18 cellular contexts compared by ENCODE assay signal in genomic region chr4:131192318-131192717, GRCh38.
DNase-seq lines count a peak whose midpoint lies in the region; ATAC-seq, FAIRE-seq and TF ChIP-seq lines count a peak whose summit lies in the region.
"Had no signal": no experiment of that assay in that cellular context is flagged by ENCODE, and none has a peak within 500 bp of the region (broad histone marks: within the 10 kb centered on the region; RNA-seq: fewer than 3 reads in every experiment).

No MANE protein-coding gene starts in this region.

- no peak overlapping the region for H3K4me3 Mint-ChIP-seq in nephron progenitor cell
- H3K4me3 Mint-ChIP-seq in WTC11, result no peak overlapping the region
- H3K4me3 Mint-ChIP-seq: CD4-positive, alpha-beta memory T cell; GM23338 had no signal

- TF ChIP-seq RAD21 in K562 (CRISPR knock-in tag; conservative IDR thresholded peaks at IDR 0.05 in 1 of 2, IDR thresholded peaks at IDR 0.05 in 1 of 2), result no peak
- TF ChIP-seq RAD21 in H1 (IDR thresholded peaks at IDR 0.05 in 1 of 2, conservative IDR thresholded peaks at IDR 0.05 in 1 of 2; ENCODE audit: low read depth in 2 of 2, low read length in 2 of 2), result no peak

- no peak overlapping the region for H3K27ac ChIP-seq in K562 (ENCODE audit: extremely low read depth, low read depth, low read length)
- H3K27ac ChIP-seq in H1 (ENCODE audit: low read depth, low read length), result no peak overlapping the region

- no peak overlapping the region for H2BK120ac ChIP-seq in H1 (replicated peaks; ENCODE audit: low read depth, low read length)

- TF ChIP-seq POLR2A in K562 (conservative IDR thresholded peaks at IDR 0.05) (no peak), H1 (IDR thresholded peaks at IDR 0.05; ENCODE audit: control extremely low read depth in 1 of 2, low read depth in 2 of 2, low read length in 2 of 2) (no peak)

- CTCF ChIA-PET in K562 (lab: Yijun Ruan, JAX; ENCODE audit: low intra/inter-chr PET ratio), result no interaction called here
- CTCF ChIA-PET in H1 (lab: Charles Lee; ENCODE audit: partially characterized antibody), result no interaction called here
- CTCF ChIA-PET in WTC11 (lab: Charles Lee), result no interaction called here

- H2AK5ac ChIP-seq in H1 (ENCODE audit: low read depth, low read length), result no peak overlapping the region

- TF ChIP-seq CTCF in K562 (IDR thresholded peaks at IDR 0.05 in 2 of 3, conservative IDR thresholded peaks at IDR 0.05 in 1 of 3; ENCODE audit: insufficient read depth in 2 of 3, low read depth in 1 of 3, low read length in 3 of 3) (no peak), H1 (IDR thresholded peaks at IDR 0.05; ENCODE audit: control extremely low read depth in 1 of 3, insufficient read depth in 1 of 3, low read depth in 1 of 3, low read length in 3 of 3) (no peak), nephron progenitor cell (IDR thresholded peaks at IDR 0.05) (no peak), WTC11 (IDR thresholded peaks at IDR 0.05) (no peak)

- H3K18ac ChIP-seq in H1 (ENCODE audit: extremely low read depth, low read length), result no peak overlapping the region

- ATAC-seq in K562 (no peak), HG02852 (IDR thresholded peaks at IDR 0.05; ENCODE audit: unreplicated experiment) (no peak), WTC11 (no peak)
- ATAC-seq: GM23338 had no signal

- H3K79me2 ChIP-seq in K562 (ENCODE audit: control insufficient read depth, insufficient read depth, low read length) (no peaks in the 10 kb centered on the region), H1 (ENCODE audit: control insufficient read depth in 1 of 2, insufficient read depth in 2 of 2, low read length in 2 of 2) (no peaks in the 10 kb centered on the region)

- no peaks in the 10 kb centered on the region for H3K79me1 ChIP-seq in H1 (ENCODE audit: low read depth, low read length)

- POLR2A ChIA-PET in K562 (lab: Yijun Ruan, JAX), result no interaction called here
- POLR2A ChIA-PET in H1 (lab: Charles Lee; ENCODE audit: partially characterized antibody), result no interaction called here
- POLR2A ChIA-PET in WTC11 (lab: Charles Lee), result no interaction called here

- H3K36me3 Mint-ChIP-seq in nephron progenitor cell (ENCODE audit: low read depth) (no peaks in the 10 kb centered on the region), WTC11 (peaks cover 13% of the 10 kb centered on the region; the same call in 1 of the 2 replicates)
- H3K36me3 Mint-ChIP-seq: CD4-positive, alpha-beta memory T cell had no signal

- H4K8ac ChIP-seq in H1 (ENCODE audit: extremely low read depth, insufficient read depth, low read length), result no peak overlapping the region

- H2AFZ ChIP-seq in K562 (ENCODE audit: low read depth, low read length), result no peak overlapping the region
- peak overlapping the region; percentile 44; the same call in 1 of the 2 replicates for H2AFZ ChIP-seq in H1 (ENCODE audit: low read length)
- H2AFZ ChIP-seq: GM23338 had no signal

- H3K9ac ChIP-seq in K562 (ENCODE audit: insufficient read depth in 1 of 2, low read depth in 2 of 2, low read length in 2 of 2) (no peak overlapping the region), H1 (replicated peaks in 1 of 4; ENCODE audit: extremely low read depth in 1 of 4, low read depth in 3 of 4, low read length in 3 of 4) (no peak overlapping the region)

- H3K4me3 ChIP-seq in K562 (no peak overlapping the region), H1 (ENCODE audit: extremely low read depth in 1 of 4, insufficient read depth in 2 of 4, low read depth in 3 of 4, low read length in 4 of 4) (no peak overlapping the region)
- H3K4me3 ChIP-seq: GM23338 had no signal

- WGBS in K562 (ENCODE audit: insufficient coverage, low coverage, missing lambda C conversion rate), result no CpG with 5 or more reads among the region's 1 CpG
- 75% methylated on average over 1 of the region's 1 CpG; no CpG with 5 or more reads in 1 of the 2 experiments for WGBS in H1 (ENCODE audit: extremely low coverage in 1 of 2, insufficient coverage in 1 of 2, insufficient read length in 1 of 2, insufficient replicate concordance in 2 of 2, low coverage in 1 of 2, low lambda C conversion rate in 2 of 2, missing lambda C conversion rate in 1 of 2), 2 experiments

- H2BK12ac ChIP-seq in H1 (ENCODE audit: low read depth, low read length), result no peak overlapping the region

- H3K23ac ChIP-seq in H1 (ENCODE audit: insufficient read length), result no peak overlapping the region

- H3K27me3 ChIP-seq in K562 (ENCODE audit: control insufficient read depth in 2 of 2, insufficient read depth in 2 of 2, low read length in 2 of 2) (no peaks in the 10 kb centered on the region), H1 (replicated peaks in 1 of 4; ENCODE audit: control insufficient read depth in 3 of 4, extremely low read depth in 1 of 4, insufficient read depth in 3 of 4, low read length in 3 of 4) (no peaks in the 10 kb centered on the region)

- peaks cover 11% of the 10 kb centered on the region for H3K9me3 Mint-ChIP-seq in nephron progenitor cell
- peaks cover 22% of the 10 kb centered on the region for H3K9me3 Mint-ChIP-seq in WTC11

- no TSS peak for BruUV-seq in K562 (replicated peaks; lab: Mats Ljungman, UMichigan)

- no peaks in the 10 kb centered on the region for H3K23me2 ChIP-seq in H1 (ENCODE audit: low read depth, low read length)

- H3K9me3 ChIP-seq in K562 (replicated peaks; ENCODE audit: control insufficient read depth, insufficient read depth, low read depth, low read length) (no peaks in the 10 kb centered on the region), H1 (ENCODE audit: insufficient read depth in 2 of 2, low read depth in 1 of 2, low read length in 1 of 2) (no peaks in the 10 kb centered on the region)

- no peak overlapping the region for H2BK20ac ChIP-seq in H1 (ENCODE audit: low read length)

- no peaks in the 10 kb centered on the region for H3K36me3 ChIP-seq in K562 (ENCODE audit: control insufficient read depth, insufficient read depth, low read length)
- H3K36me3 ChIP-seq in H1 (ENCODE audit: control insufficient read depth in 2 of 4, insufficient read depth in 4 of 4, low read length in 3 of 4), result 0 out of 8 replicates have a peak, but pooled peaks cover 0 to 3% (median 0%) of the 10 kb centered on the region in 4 experiments

- H3K27me3 Mint-ChIP-seq in nephron progenitor cell (ENCODE audit: low read depth, poor library complexity) (no peaks in the 10 kb centered on the region), WTC11 (ENCODE audit: low read depth) (no peaks in the 10 kb centered on the region)
- H3K27me3 Mint-ChIP-seq: CD4-positive, alpha-beta memory T cell had no signal

- no peak overlapping the region for H2BK5ac ChIP-seq in H1 (ENCODE audit: low read depth, low read length)

- DNase-seq in K562 (ENCODE audit: extremely low read depth in 1 of 4, low spot score in 3 of 4) (no peak), H1 (ENCODE audit: low read depth in 1 of 2, low spot score in 2 of 2) (no peak), nephron progenitor cell (no peak), NCI-H69 (lab: John Stamatoyannopoulos, UW) (no peak), WTC11 (ENCODE audit: low spot score) (no peak)
- DNase-seq: C1 segment of cervical spinal cord; Calu3; CD4-positive, alpha-beta memory T cell; COR-L47; DMS79; EL; GDM1; HCEC 1CT had no signal

- no peaks in the 10 kb centered on the region for H3K9me1 ChIP-seq in K562 (ENCODE audit: control insufficient read depth, insufficient read depth, low read length)

- no peak for FAIRE-seq in K562 (lab: Jason Lieb, UNC)
- no peak for FAIRE-seq in H1 (lab: Jason Lieb, UNC)
- FAIRE-seq: GM12891, GM18507, H54 had no signal

- H4K5ac ChIP-seq in H1 (ENCODE audit: insufficient read length, low read depth, low read length), result no peak overlapping the region

- no peaks in the 10 kb centered on the region for H3K4me1 ChIP-seq in K562 (replicated peaks in 1 of 2; ENCODE audit: control insufficient read depth in 2 of 2, insufficient read depth in 2 of 2, low read length in 2 of 2)
- H3K4me1 ChIP-seq in H1 (replicated peaks in 1 of 4; ENCODE audit: control insufficient read depth in 3 of 4, insufficient read depth in 4 of 4, low read length in 3 of 4), result no peaks in the 10 kb centered on the region

- no peak for TF ChIP-seq EP300 in K562 (IDR thresholded peaks at IDR 0.05; ENCODE audit: low read length)
- no peak for TF ChIP-seq EP300 in H1 (IDR thresholded peaks at IDR 0.05; ENCODE audit: borderline replicate concordance in 1 of 2, low read depth in 2 of 2, low read length in 2 of 2)

- no peak overlapping the region for H2BK15ac ChIP-seq in H1 (ENCODE audit: low read length)

- H3K56ac ChIP-seq in H1 (replicated peaks; ENCODE audit: insufficient read length, low read depth, low read length), result no peak overlapping the region

- no peak overlapping the region for H3K4me2 ChIP-seq in K562 (ENCODE audit: insufficient read depth, low read length)
- no peak overlapping the region for H3K4me2 ChIP-seq in H1 (ENCODE audit: insufficient read depth in 1 of 2, low read depth in 2 of 2, low read length in 2 of 2)
- H3K4me2 ChIP-seq: GM23338 had no signal

- no peak overlapping the region for H4K91ac ChIP-seq in H1 (replicated peaks; ENCODE audit: insufficient read length, low read length)

- intact Hi-C loops in K562 (cut with micrococcal nuclease), result no loop called here

- H3K4ac ChIP-seq in H1 (replicated peaks; ENCODE audit: insufficient read length, low read depth, low read length), result no peak overlapping the region

- in situ Hi-C loops in K562 (cut with MboI), result no loop called here

- H3K4me1 Mint-ChIP-seq in nephron progenitor cell (no peaks in the 10 kb centered on the region), WTC11 (peaks cover 2% of the 10 kb centered on the region; the same call in 1 of the 2 replicates)
- H3K4me1 Mint-ChIP-seq: CD4-positive, alpha-beta memory T cell; GM23338 had no signal

- H3K14ac ChIP-seq in H1 (ENCODE audit: insufficient read length), result no peak overlapping the region

- H3K27ac Mint-ChIP-seq in nephron progenitor cell (peak overlapping the region; percentile 38), WTC11 (no peak overlapping the region)
- H3K27ac Mint-ChIP-seq: CD4-positive, alpha-beta memory T cell; GM23338 had no signal

- no peaks in the 10 kb centered on the region for H4K20me1 ChIP-seq in K562 (replicated peaks; ENCODE audit: control insufficient read depth, insufficient read depth, low read length)
- no peaks in the 10 kb centered on the region for H4K20me1 ChIP-seq in H1 (replicated peaks in 1 of 2; ENCODE audit: control insufficient read depth in 1 of 2, insufficient read depth in 2 of 2, low read length in 2 of 2)

TF ChIP-seq in K562, 482 proteins besides CTCF, POLR2A, EP300 and RAD21 (continues in another document):
- no peak for TF ChIP-seq HDAC3 (IDR thresholded peaks at IDR 0.05; ENCODE audit: borderline replicate concordance, partially characterized antibody)

TF ChIP-seq in WTC11, 78 proteins besides CTCF, POLR2A, EP300 and RAD21 (continues in another document):
- TF ChIP-seq PRRX2 (CRISPR knock-in tag; IDR thresholded peaks at IDR 0.05), result no peak
- no peak for TF ChIP-seq NR3C1 (CRISPR knock-in tag; conservative IDR thresholded peaks at IDR 0.05; ENCODE audit: low read depth)
- TF ChIP-seq IRF1 (CRISPR knock-in tag; IDR thresholded peaks at IDR 0.05), result no peak
